Comparison of ENCODE assay signal across 9 cellular contexts in genomic region chr19:49875177-49875576, GRCh38. TPM values are rescaled to one million over a fixed set of nuclear protein-coding genes. Genes with fewer than 3 reads are reported as not detected.
DNase-seq lines count a peak whose midpoint lies in the region; ATAC-seq and TF ChIP-seq lines count a peak whose summit lies in the region.
"Had no signal": no experiment of that assay in that cellular context is flagged by ENCODE, and none has a peak within 500 bp of the region (broad histone marks: within the 10 kb centered on the region; RNA-seq: fewer than 3 reads in every experiment).

No MANE protein-coding gene starts in this region.

- DNase-seq in HL-60 (ENCODE audit: low read depth in 1 of 2, low spot score in 1 of 2) (no peak), NOMO-1 (lab: John Stamatoyannopoulos, UW; ENCODE audit: unreplicated experiment in 2 of 2) (no peak), NCI-H1417 (lab: John Stamatoyannopoulos, UW) (no peak)
- DNase-seq: NCI-H226; stimulated activated naive CD4-positive, alpha-beta T cell treated with Interleukin-2 at 50 U/mL for 16 hours had no signal

- TF ChIP-seq CTCF in HL-60 (IDR thresholded peaks at IDR 0.05; ENCODE audit: insufficient read depth, low read length), result no peak

- H3K9ac ChIP-seq in iPS-20b (ENCODE audit: low read depth, low read length), result peak overlapping the region; percentile 98

- H3K9me3 ChIP-seq in iPS-20b (ENCODE audit: insufficient read depth, low read depth, low read length), result no peaks in the 10 kb centered on the region

- H3K4me1 ChIP-seq in iPS-20b (ENCODE audit: insufficient read depth, low read length), result peaks cover 6% of the 10 kb centered on the region; the same call in 1 of the 2 replicates

- peaks cover 20% of the 10 kb centered on the region for H3K36me3 ChIP-seq in iPS-20b (ENCODE audit: insufficient read depth, low read depth, low read length)

- ATAC-seq in HG02973 (IDR thresholded peaks at IDR 0.05; ENCODE audit: unreplicated experiment), result no peak

- H3K4me3 ChIP-seq in HL-60 (replicated peaks; ENCODE audit: insufficient read depth, low read length) (peak overlapping the region; percentile 87), iPS-20b (ENCODE audit: low read length) (peak overlapping the region; percentile 89)

- H3K27ac ChIP-seq in HL-60 (replicated peaks) (peak overlapping the region; percentile 95), angular gyrus (ENCODE audit: low read depth, low read length) (peak overlapping the region; percentile 100), iPS-20b (ENCODE audit: low read length) (peak overlapping the region; percentile 98), temporal lobe (ENCODE audit: low read depth, low read length) (peak overlapping the region; percentile 99)

- no peaks in the 10 kb centered on the region for H3K27me3 ChIP-seq in HL-60 (ENCODE audit: insufficient read depth, poor library complexity, severe bottlenecking)
- H3K27me3 ChIP-seq in iPS-20b (ENCODE audit: insufficient read depth, low read length), result no peaks in the 10 kb centered on the region

RNA-seq across cellular contexts. Expression of gene AKT1S1, which starts 2.0 kb away (rescaled TPM):
- total RNA-seq in temporal lobe, result 2.5 TPM

RNA-seq across cellular contexts. Expression of gene TBC1D17, which starts 2.3 kb away (rescaled TPM):
- 10.6 TPM for total RNA-seq in temporal lobe

RNA-seq across cellular contexts. Expression of gene PNKP, which starts 7.8 kb away (rescaled TPM):
- 10.6 TPM for total RNA-seq in temporal lobe

RNA-seq across cellular contexts. Expression of gene IL4I1, which starts 21.5 kb away (rescaled TPM):
- total RNA-seq in temporal lobe, result not detected

RNA-seq across cellular contexts. Expression of gene PTOV1, which starts 24.2 kb away (rescaled TPM):
- total RNA-seq in temporal lobe, result 84.8 TPM
